In the genomic region with DNA sequence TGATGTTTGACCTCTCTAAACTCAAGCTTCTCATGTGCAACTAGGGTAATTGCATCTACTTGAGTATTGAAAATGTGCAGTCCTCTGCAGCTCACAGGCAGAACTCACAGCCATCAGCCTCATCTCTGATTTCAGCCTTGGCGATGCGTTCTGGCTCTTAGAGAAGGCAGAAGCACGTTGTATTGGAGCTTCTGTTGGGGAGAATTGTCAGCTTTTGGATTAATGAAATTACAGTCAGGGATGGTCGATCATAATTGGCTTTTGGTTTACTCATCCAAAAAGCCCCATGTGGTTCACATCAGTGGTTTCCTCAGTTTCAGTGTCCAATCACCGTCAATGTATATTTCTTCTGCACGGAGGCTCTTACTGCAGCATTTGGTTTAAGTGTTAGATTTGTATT, we compare ENCODE assay signal across 23 cellular contexts.
"Had no signal": no experiment of that assay in that cellular context is flagged by ENCODE, and none has a peak within 500 bp of the region (broad histone marks: within the 10 kb centered on the region; RNA-seq: fewer than 3 reads in every experiment).

No MANE protein-coding gene starts in this region.

- H3K27me3 ChIP-seq: brain microvascular endothelial cell, ovary, stomach, testis had no signal

- H3K4me3 ChIP-seq: ovary, stomach, testis had no signal

- ATAC-seq: activated CD8-positive, alpha-beta memory T cell treated with anti-CD3 and anti-CD28 coated beads, Interleukin-2, amount 10 ng/mL, durations not matched to agents 7 days and 5 days; left ventricle myocardium superior; sciatic nerve; stimulated activated effector memory CD8-positive, alpha-beta T cell treated with anti-CD3 and anti-CD28 coated beads, Interleukin-12 subunit alpha, Interleukin-12 subunit beta, amount 100 ng/mL, for 72 hours; WTC11 had no signal

- H3K4me3 Mint-ChIP-seq: activated CD4-positive, alpha-beta memory T cell treated with anti-CD3 and anti-CD28 coated beads, Interleukin-2, amount 10 ng/mL, durations not matched to agents 7 days and 5 days; activated CD8-positive, alpha-beta memory T cell treated with anti-CD3 and anti-CD28 coated beads, Interleukin-2, amount 10 ng/mL, durations not matched to agents 7 days and 5 days; activated naive CD8-positive, alpha-beta T cell treated with anti-CD3 and anti-CD28 coated beads, Interleukin-2, amount 10 ng/mL, durations not matched to agents 7 days and 5 days; endodermal cell; neural crest cell; stimulated activated effector memory CD8-positive, alpha-beta T cell treated with anti-CD3 and anti-CD28 coated beads, Interleukin-12 subunit alpha, Interleukin-12 subunit beta, amount 100 ng/mL, for 72 hours; T-helper 2 cell treated with Interferon-gamma antibody and Interleukin-4, amounts not matched to agents 5 μg/mL and 100 μg/mL, for 36 hours; type B pancreatic cell; WTC11 had no signal

- H3K4me1 ChIP-seq: stomach, testis had no signal

- DNase-seq: activated CD4-positive, alpha-beta memory T cell treated with anti-CD3 and anti-CD28 coated beads, Interleukin-2, amount 10 ng/mL, durations not matched to agents 7 days and 5 days; activated CD4-positive, alpha-beta T cell treated with anti-CD3 and anti-CD28 coated beads for 4 hours; activated CD8-positive, alpha-beta memory T cell treated with anti-CD3 and anti-CD28 coated beads, Interleukin-2, amount 10 ng/mL, durations not matched to agents 7 days and 5 days; activated naive CD4-positive, alpha-beta T cell treated with Interleukin-2 at 50 U/mL for 16 hours; activated naive CD8-positive, alpha-beta T cell treated with anti-CD3 and anti-CD28 coated beads, Interleukin-2, amount 10 ng/mL, durations not matched to agents 7 days and 5 days; brain microvascular endothelial cell; central memory CD4-positive, alpha-beta T cell; endodermal cell; foreskin melanocyte; head of caudate nucleus; kidney glomerular epithelial cell; left ventricle myocardium superior; ovary; stimulated activated CD4-positive, alpha-beta T cell treated with anti-CD3 and anti-CD28 coated beads, Interleukin-4, amount 100 ng/mL, for 24 hours; stomach; testis had no signal

- H3K4me1 Mint-ChIP-seq: activated CD4-positive, alpha-beta memory T cell treated with anti-CD3 and anti-CD28 coated beads, Interleukin-2, amount 10 ng/mL, durations not matched to agents 7 days and 5 days; activated CD8-positive, alpha-beta memory T cell treated with anti-CD3 and anti-CD28 coated beads, Interleukin-2, amount 10 ng/mL, durations not matched to agents 7 days and 5 days; activated naive CD8-positive, alpha-beta T cell treated with anti-CD3 and anti-CD28 coated beads, Interleukin-2, amount 10 ng/mL, durations not matched to agents 7 days and 5 days; endodermal cell; neural crest cell; stimulated activated effector memory CD8-positive, alpha-beta T cell treated with anti-CD3 and anti-CD28 coated beads, Interleukin-12 subunit alpha, Interleukin-12 subunit beta, amount 100 ng/mL, for 72 hours; WTC11 had no signal

- H3K36me3 Mint-ChIP-seq: activated CD8-positive, alpha-beta memory T cell treated with anti-CD3 and anti-CD28 coated beads, Interleukin-2, amount 10 ng/mL, durations not matched to agents 7 days and 5 days; activated naive CD8-positive, alpha-beta T cell treated with anti-CD3 and anti-CD28 coated beads, Interleukin-2, amount 10 ng/mL, durations not matched to agents 7 days and 5 days; stimulated activated effector memory CD8-positive, alpha-beta T cell treated with anti-CD3 and anti-CD28 coated beads, Interleukin-12 subunit alpha, Interleukin-12 subunit beta, amount 100 ng/mL, for 72 hours; type B pancreatic cell had no signal

- H3K36me3 ChIP-seq: brain microvascular endothelial cell, ovary, stomach had no signal

- H3K27ac Mint-ChIP-seq: activated CD4-positive, alpha-beta memory T cell treated with anti-CD3 and anti-CD28 coated beads, Interleukin-2, amount 10 ng/mL, durations not matched to agents 7 days and 5 days; activated CD8-positive, alpha-beta memory T cell treated with anti-CD3 and anti-CD28 coated beads, Interleukin-2, amount 10 ng/mL, durations not matched to agents 7 days and 5 days; activated naive CD8-positive, alpha-beta T cell treated with anti-CD3 and anti-CD28 coated beads, Interleukin-2, amount 10 ng/mL, durations not matched to agents 7 days and 5 days; activated T-helper 2 cell treated with anti-CD3 and anti-CD28 coated beads, Interferon-gamma antibody, Interleukin-2, Interleukin-4, amounts not matched to agents 10 μg/mL and 5 μg/mL and 100 μg/mL, durations not matched to agents 14 hours and 24 hours and 36 hours; endodermal cell; stimulated activated effector memory CD8-positive, alpha-beta T cell treated with anti-CD3 and anti-CD28 coated beads, Interleukin-12 subunit alpha, Interleukin-12 subunit beta, amount 100 ng/mL, for 72 hours; T-helper 2 cell treated with Interferon-gamma antibody and Interleukin-4, amounts not matched to agents 5 μg/mL and 100 μg/mL, for 36 hours; type B pancreatic cell; WTC11 had no signal

- H3K27ac ChIP-seq: brain microvascular endothelial cell, ovary, stomach, testis had no signal

- H3K27me3 Mint-ChIP-seq: activated CD4-positive, alpha-beta memory T cell treated with anti-CD3 and anti-CD28 coated beads, Interleukin-2, amount 10 ng/mL, durations not matched to agents 7 days and 5 days; activated CD8-positive, alpha-beta memory T cell treated with anti-CD3 and anti-CD28 coated beads, Interleukin-2, amount 10 ng/mL, durations not matched to agents 7 days and 5 days; activated naive CD8-positive, alpha-beta T cell treated with anti-CD3 and anti-CD28 coated beads, Interleukin-2, amount 10 ng/mL, durations not matched to agents 7 days and 5 days; type B pancreatic cell had no signal

- H3K9me3 Mint-ChIP-seq: activated naive CD8-positive, alpha-beta T cell treated with anti-CD3 and anti-CD28 coated beads, Interleukin-2, amount 10 ng/mL, durations not matched to agents 7 days and 5 days; activated T-helper 2 cell treated with anti-CD3 and anti-CD28 coated beads, Interferon-gamma antibody, Interleukin-2, Interleukin-4, amounts not matched to agents 10 μg/mL and 5 μg/mL and 100 μg/mL, durations not matched to agents 14 hours and 24 hours and 36 hours; endodermal cell; neural crest cell; T-helper 2 cell treated with Interferon-gamma antibody and Interleukin-4, amounts not matched to agents 5 μg/mL and 100 μg/mL, for 36 hours; type B pancreatic cell had no signal

- H3K9me3 ChIP-seq: ovary, stomach, testis had no signal
